Comparison of ENCODE assay signal across 11 cellular contexts in genomic region chr14:57382283-57382682, GRCh38. TPM values are rescaled to one million over a fixed set of nuclear protein-coding genes. Genes with fewer than 3 reads are reported as not detected.
DNase-seq lines count a peak whose midpoint lies in the region; ATAC-seq, FAIRE-seq and TF ChIP-seq lines count a peak whose summit lies in the region.
"Had no signal": no experiment of that assay in that cellular context is flagged by ENCODE, and none has a peak within 500 bp of the region (broad histone marks: within the 10 kb centered on the region; RNA-seq: fewer than 3 reads in every experiment).

No MANE protein-coding gene starts in this region.

- H4K20me1 ChIP-seq in SK-N-SH (ENCODE audit: insufficient read depth) (no peaks in the 10 kb centered on the region), smooth muscle cell (ENCODE audit: low read depth) (no peaks in the 10 kb centered on the region), OCI-LY7 (ENCODE audit: insufficient read depth, low read length) (no peaks in the 10 kb centered on the region)

- no peak for FAIRE-seq in kidney (lab: Jason Lieb, UNC)
- FAIRE-seq: islet of Langerhans had no signal

- POLR2A ChIA-PET in SK-N-SH (lab: Yijun Ruan, JAX) (no interaction called here), OCI-LY7 (lab: Charles Lee) (no interaction called here)

- 11% methylated on average over 2 of the region's 2 CpGs for WGBS in SK-N-SH (ENCODE audit: low lambda C conversion rate)
- 48% methylated on average over 2 of the region's 2 CpGs for WGBS in smooth muscle cell (ENCODE audit: low lambda C conversion rate)

- no peak for ATAC-seq in HG02970 (IDR thresholded peaks at IDR 0.05; ENCODE audit: low FRiP score, unreplicated experiment)

- CTCF ChIA-PET in SK-N-SH (lab: Yijun Ruan, JAX) (no interaction called here), OCI-LY7 (lab: Charles Lee; ENCODE audit: unreplicated experiment) (no interaction called here)

- no peak for TF ChIP-seq RAD21 in SK-N-SH (IDR thresholded peaks at IDR 0.05; ENCODE audit: low read length)

- H2AFZ ChIP-seq in SK-N-SH (ENCODE audit: low read depth) (peak overlapping the region; percentile 49; the same call in 1 of the 2 replicates), smooth muscle cell (ENCODE audit: low read depth) (peak overlapping the region; percentile 13), OCI-LY7 (ENCODE audit: low read length) (no peak overlapping the region)

- H3K9ac ChIP-seq in SK-N-SH (no peak overlapping the region), smooth muscle cell (ENCODE audit: low read depth) (no peak overlapping the region), kidney (ENCODE audit: low read length in 2 of 2) (no peak overlapping the region)

- TF ChIP-seq CTCF in SK-N-SH (IDR thresholded peaks at IDR 0.05) (no peak), smooth muscle cell (IDR thresholded peaks at IDR 0.05; ENCODE audit: borderline replicate concordance, insufficient read depth, poor library complexity, severe bottlenecking) (no peak), OCI-LY7 (conservative IDR thresholded peaks at IDR 0.05; ENCODE audit: low read length) (no peak), kidney (IDR thresholded peaks at IDR 0.05; ENCODE audit: borderline replicate concordance, extremely low read depth, insufficient read depth) (no peak)

- no peak overlapping the region for H3K4me3 ChIP-seq in SK-N-SH (ENCODE audit: low read depth in 2 of 2, low read length in 1 of 2)
- no peak overlapping the region for H3K4me3 ChIP-seq in smooth muscle cell
- H3K4me3 ChIP-seq in OCI-LY7 (ENCODE audit: low read depth, low read length, poor library complexity, severe bottlenecking), result no peak overlapping the region
- H3K4me3 ChIP-seq in kidney (ENCODE audit: low read length in 2 of 2), result no peak overlapping the region
- H3K4me3 ChIP-seq: Peyer's patch had no signal

- no peaks in the 10 kb centered on the region for H3K27me3 ChIP-seq in SK-N-SH (ENCODE audit: insufficient read depth)
- H3K27me3 ChIP-seq in smooth muscle cell (ENCODE audit: low read depth), result no peaks in the 10 kb centered on the region
- H3K27me3 ChIP-seq: Peyer's patch had no signal

- H3K79me2 ChIP-seq in SK-N-SH (ENCODE audit: insufficient read depth), result no peaks in the 10 kb centered on the region
- H3K79me2 ChIP-seq in smooth muscle cell (ENCODE audit: low read depth), result no peaks in the 10 kb centered on the region
- H3K79me2 ChIP-seq in OCI-LY7 (ENCODE audit: insufficient read depth, low read depth, low read length), result no peaks in the 10 kb centered on the region

- no TSS peak for BruUV-seq in OCI-LY7 (replicated peaks; lab: Mats Ljungman, UMichigan)

- TF ChIP-seq EP300 in SK-N-SH (IDR thresholded peaks at IDR 0.05; ENCODE audit: borderline replicate concordance in 1 of 2, low read depth in 1 of 2, low read length in 1 of 2), result no peak

- H3K4me2 ChIP-seq in SK-N-SH (no peak overlapping the region), smooth muscle cell (peak overlapping the region; percentile 54), OCI-LY7 (ENCODE audit: low read length) (no peak overlapping the region)

- H3K9me2 ChIP-seq in SK-N-SH, result no peaks in the 10 kb centered on the region
- H3K9me2 ChIP-seq in OCI-LY7 (ENCODE audit: insufficient read depth, low read length), result no peaks in the 10 kb centered on the region

- H3K4me1 ChIP-seq in SK-N-SH (ENCODE audit: control insufficient read depth in 1 of 2, insufficient read depth in 2 of 2, low read depth in 1 of 2, low read length in 1 of 2) (0 out of 4 replicates have a peak, but pooled peaks cover 0 to 4% of the 10 kb centered on the region in 2 experiments), smooth muscle cell (ENCODE audit: low read depth) (peaks cover 14% of the 10 kb centered on the region), OCI-LY7 (ENCODE audit: insufficient read depth, low read length, poor library complexity, severe bottlenecking) (no peaks in the 10 kb centered on the region), kidney (ENCODE audit: control insufficient read depth in 1 of 2, insufficient read depth in 1 of 2, low read depth in 1 of 2, low read length in 2 of 2) (no peaks in the 10 kb centered on the region)
- H3K4me1 ChIP-seq: Peyer's patch had no signal

- intact Hi-C loops in OCI-LY7 (cut with micrococcal nuclease; ENCODE audit: unreplicated experiment) (no loop called here), kidney (cut with DNase I) (no loop called here)

- H3K36me3 ChIP-seq in SK-N-SH (replicated peaks in 1 of 2; ENCODE audit: control insufficient read depth in 1 of 2, insufficient read depth in 2 of 2, low read length in 1 of 2), result no peaks in the 10 kb centered on the region
- H3K36me3 ChIP-seq in smooth muscle cell (ENCODE audit: low read depth), result no peaks in the 10 kb centered on the region
- no peaks in the 10 kb centered on the region for H3K36me3 ChIP-seq in OCI-LY7 (ENCODE audit: insufficient read depth, low read length)
- no peaks in the 10 kb centered on the region for H3K36me3 ChIP-seq in kidney (ENCODE audit: control insufficient read depth in 1 of 2, insufficient read depth in 2 of 2, low read length in 2 of 2)
- H3K36me3 ChIP-seq: Peyer's patch had no signal

- DNase-seq in HCEC 1CT, result peak; percentile 95
- no peak for DNase-seq in SK-N-SH
- peak; percentile 64 for DNase-seq in fibroblast of peridontal ligament (ENCODE audit: extremely low read depth)
- no peak for DNase-seq in smooth muscle cell (lab: John Stamatoyannopoulos, UW; ENCODE audit: unreplicated experiment)
- DNase-seq in OCI-LY7 (ENCODE audit: low spot score), result no peak
- DNase-seq in kidney, result no peak
- DNase-seq: activated B cell treated with CpG ODN at 0.5 μM for 24 hours, amygdala, Peyer's patch had no signal

- H3F3A ChIP-seq in SK-N-SH (replicated peaks; ENCODE audit: insufficient read depth) (peaks cover 7% of the 10 kb centered on the region), smooth muscle cell (ENCODE audit: low read depth) (peaks cover 7% of the 10 kb centered on the region)

- H3K27ac ChIP-seq in SK-N-SH (ENCODE audit: low read depth in 2 of 2, low read length in 1 of 2) (peak overlapping the region in 1 of 2 experiments; percentile 23; a peak in 1 of 4 replicates), smooth muscle cell (ENCODE audit: low read depth) (peak overlapping the region; percentile 51), OCI-LY7 (ENCODE audit: low read depth, low read length, poor library complexity, severe bottlenecking) (no peak overlapping the region), kidney (ENCODE audit: low read depth in 2 of 2, low read length in 2 of 2) (no peak overlapping the region)
- H3K27ac ChIP-seq: Peyer's patch had no signal

- H3K9me3 ChIP-seq in SK-N-SH, result no peaks in the 10 kb centered on the region
- H3K9me3 ChIP-seq in smooth muscle cell (replicated peaks; ENCODE audit: low read depth), result no peaks in the 10 kb centered on the region
- H3K9me3 ChIP-seq in OCI-LY7 (ENCODE audit: low read length), result no peaks in the 10 kb centered on the region
- H3K9me3 ChIP-seq in kidney (ENCODE audit: control insufficient read depth in 1 of 2, low read length in 2 of 2), result no peaks in the 10 kb centered on the region
- H3K9me3 ChIP-seq: Peyer's patch had no signal

TF ChIP-seq in SK-N-SH, 30 proteins besides CTCF, POLR2A, EP300 and RAD21 (continues in another document):
- TF ChIP-seq JUND (IDR thresholded peaks at IDR 0.05), result peak; percentile 58
- peak; percentile 74; the same call in 1 of the 2 replicates for TF ChIP-seq FOSL2 (IDR thresholded peaks at IDR 0.05; ENCODE audit: borderline replicate concordance, low read depth)
- no peak for TF ChIP-seq MXI1 (IDR thresholded peaks at IDR 0.05; ENCODE audit: low read depth, low read length)
- TF ChIP-seq TCF12 (IDR thresholded peaks at IDR 0.05), result peak; percentile 48; the same call in 1 of the 2 replicates
- TF ChIP-seq EZH2phosphoT487 (IDR thresholded peaks at IDR 0.05; ENCODE audit: borderline replicate concordance, low read depth), result no peak
- peak; percentile 49; the same call in 1 of the 2 replicates for TF ChIP-seq PBX3 (IDR thresholded peaks at IDR 0.05)

RNA-seq across cellular contexts. Expression of gene NAA30, which starts 8.1 kb away (rescaled TPM):
- polyA plus RNA-seq in SK-N-SH (2012; rRNA removed) (3.0 and 4.3 TPM in 2 replicates), smooth muscle cell (7.4 and 11.0 TPM in 2 replicates), kidney (ENCODE audit: insufficient read depth, low read depth, low replicate concordance) (9.2 TPM)
- polyA plus RNA-seq in SK-N-SH (2012; cell fraction: cytosol; rRNA removed), result 4.2 and 5.1 TPM in 2 replicates
- 1.4 and 3.0 TPM in 2 replicates for polyA plus RNA-seq in SK-N-SH (2012; cell fraction: nucleus; rRNA removed)
- total RNA-seq in smooth muscle cell (24.0 and 27.2 TPM in 2 replicates), OCI-LY7 (2022) (15.0 and 18.1 TPM in 2 replicates), kidney (17.1 TPM)
- total RNA-seq in OCI-LY7 (2014; rRNA removed; shearing (Covaris generic)), result 7.3 and 7.4 TPM in 2 replicates

Comparison
In these comparisons a context has a peak if more than half of its experiments do, and no peak if none do; other contexts are left out.
1. DNase-seq: peak in HCEC 1CT (single experiment) and fibroblast of peridontal ligament (single experiment); none in SK-N-SH (single experiment), smooth muscle cell (single experiment), OCI-LY7 (single experiment) and kidney (single experiment).